2 cellular contexts compared by ENCODE assay signal in the genomic region with DNA sequence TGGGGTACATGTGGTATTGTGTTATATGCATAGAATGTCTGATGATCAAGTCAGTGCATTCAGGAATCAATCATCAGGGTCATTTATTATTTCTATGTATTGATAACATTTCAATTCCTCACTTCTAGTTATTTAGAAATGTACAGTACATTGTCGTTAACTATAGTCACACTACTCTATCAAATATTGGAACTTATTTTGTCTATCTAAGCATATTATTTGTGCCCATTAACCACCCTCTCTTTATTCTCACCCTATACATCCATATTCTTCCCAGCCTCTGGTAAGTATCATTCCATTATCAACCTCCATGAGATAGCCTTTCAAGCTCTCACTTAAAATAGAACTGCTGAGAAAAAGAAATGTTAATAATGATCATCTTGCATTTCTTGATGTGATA.
TF ChIP-seq lines count a peak whose summit lies in the region.

No MANE protein-coding gene starts in this region.

TF ChIP-seq in A549, 52 proteins besides CTCF, POLR2A, EP300 and RAD21 (continued from another document):
- TF ChIP-seq, protein P1, sequence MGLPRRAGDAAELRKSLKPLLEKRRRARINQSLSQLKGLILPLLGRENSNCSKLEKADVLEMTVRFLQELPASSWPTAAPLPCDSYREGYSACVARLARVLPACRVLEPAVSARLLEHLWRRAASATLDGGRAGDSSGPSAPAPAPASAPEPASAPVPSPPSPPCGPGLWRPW (IDR thresholded peaks at IDR 0.05), result no peak

TF ChIP-seq in K562, 482 proteins besides CTCF, POLR2A, EP300 and RAD21 (continued from another document):
- TF ChIP-seq, protein P2, sequence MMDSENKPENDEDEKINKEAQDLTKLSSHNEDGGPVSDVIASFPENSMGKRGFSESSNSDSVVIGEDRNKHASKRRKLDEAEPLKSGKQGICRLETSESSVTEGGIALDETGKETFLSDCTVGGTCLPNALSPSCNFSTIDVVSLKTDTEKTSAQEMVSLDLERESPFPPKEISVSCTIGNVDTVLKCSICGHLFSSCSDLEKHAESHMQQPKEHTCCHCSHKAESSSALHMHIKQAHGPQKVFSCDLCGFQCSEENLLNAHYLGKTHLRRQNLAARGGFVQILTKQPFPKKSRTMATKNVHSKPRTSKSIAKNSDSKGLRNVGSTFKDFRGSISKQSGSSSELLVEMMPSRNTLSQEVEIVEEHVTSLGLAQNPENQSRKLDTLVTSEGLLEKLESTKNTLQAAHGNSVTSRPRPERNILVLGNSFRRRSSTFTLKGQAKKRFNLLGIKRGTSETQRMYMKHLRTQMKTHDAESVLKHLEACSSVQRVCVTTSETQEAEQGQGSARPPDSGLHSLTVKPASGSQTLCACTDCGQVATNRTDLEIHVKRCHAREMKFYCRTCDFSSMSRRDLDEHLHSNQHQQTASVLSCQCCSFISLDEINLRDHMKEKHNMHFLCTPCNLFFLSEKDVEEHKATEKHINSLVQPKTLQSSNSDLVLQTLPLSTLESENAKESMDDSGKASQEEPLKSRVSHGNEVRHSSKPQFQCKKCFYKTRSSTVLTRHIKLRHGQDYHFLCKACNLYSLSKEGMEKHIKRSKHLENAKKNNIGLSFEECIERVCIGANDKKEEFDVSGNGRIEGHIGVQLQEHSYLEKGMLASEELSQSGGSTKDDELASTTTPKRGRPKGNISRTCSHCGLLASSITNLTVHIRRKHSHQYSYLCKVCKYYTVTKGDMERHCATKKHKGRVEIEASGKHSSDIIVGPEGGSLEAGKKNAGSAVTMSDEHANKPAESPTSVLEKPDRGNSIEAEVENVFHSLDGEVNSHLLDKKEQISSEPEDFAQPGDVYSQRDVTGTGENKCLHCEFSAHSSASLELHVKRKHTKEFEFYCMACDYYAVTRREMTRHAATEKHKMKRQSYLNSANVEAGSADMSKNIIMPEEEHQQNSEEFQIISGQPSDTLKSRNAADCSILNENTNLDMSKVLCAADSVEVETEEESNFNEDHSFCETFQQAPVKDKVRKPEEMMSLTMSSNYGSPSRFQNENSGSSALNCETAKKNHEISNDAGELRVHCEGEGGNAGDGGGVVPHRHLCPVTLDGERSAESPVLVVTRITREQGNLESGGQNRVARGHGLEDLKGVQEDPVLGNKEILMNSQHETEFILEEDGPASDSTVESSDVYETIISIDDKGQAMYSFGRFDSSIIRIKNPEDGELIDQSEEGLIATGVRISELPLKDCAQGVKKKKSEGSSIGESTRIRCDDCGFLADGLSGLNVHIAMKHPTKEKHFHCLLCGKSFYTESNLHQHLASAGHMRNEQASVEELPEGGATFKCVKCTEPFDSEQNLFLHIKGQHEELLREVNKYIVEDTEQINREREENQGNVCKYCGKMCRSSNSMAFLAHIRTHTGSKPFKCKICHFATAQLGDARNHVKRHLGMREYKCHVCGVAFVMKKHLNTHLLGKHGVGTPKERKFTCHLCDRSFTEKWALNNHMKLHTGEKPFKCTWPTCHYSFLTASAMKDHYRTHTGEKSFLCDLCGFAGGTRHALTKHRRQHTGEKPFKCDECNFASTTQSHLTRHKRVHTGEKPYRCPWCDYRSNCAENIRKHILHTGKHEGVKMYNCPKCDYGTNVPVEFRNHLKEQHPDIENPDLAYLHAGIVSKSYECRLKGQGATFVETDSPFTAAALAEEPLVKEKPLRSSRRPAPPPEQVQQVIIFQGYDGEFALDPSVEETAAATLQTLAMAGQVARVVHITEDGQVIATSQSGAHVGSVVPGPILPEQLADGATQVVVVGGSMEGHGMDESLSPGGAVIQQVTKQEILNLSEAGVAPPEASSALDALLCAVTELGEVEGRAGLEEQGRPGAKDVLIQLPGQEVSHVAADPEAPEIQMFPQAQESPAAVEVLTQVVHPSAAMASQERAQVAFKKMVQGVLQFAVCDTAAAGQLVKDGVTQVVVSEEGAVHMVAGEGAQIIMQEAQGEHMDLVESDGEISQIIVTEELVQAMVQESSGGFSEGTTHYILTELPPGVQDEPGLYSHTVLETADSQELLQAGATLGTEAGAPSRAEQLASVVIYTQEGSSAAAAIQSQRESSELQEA (IDR thresholded peaks at IDR 0.05; ENCODE audit: low read depth), result no peak
- peak; percentile 57 for TF ChIP-seq MAFF (IDR thresholded peaks at IDR 0.05; ENCODE audit: low read length)
